Comparison of ENCODE assay signal across 8 cellular contexts in genomic region chr11:46391578-46392420, GRCh38. TPM values are rescaled to one million over a fixed set of nuclear protein-coding genes. Genes with fewer than 3 reads are reported as not detected.
A peak's percentile ranks its signal among the peaks of the same experiment; 100 is the strongest.
DNase-seq lines count a peak whose midpoint lies in the region; ATAC-seq, FAIRE-seq and TF ChIP-seq lines count a peak whose summit lies in the region.

CHRM4 (minus strand) TSS chr11:46391776; CDS start chr11:46386557, 5,219 bp downstream.

- no peak within 1 kb of the TSS for H2BK15ac ChIP-seq in H1 (ENCODE audit: low read length)

- CTCF ChIA-PET in H1 (lab: Charles Lee; ENCODE audit: partially characterized antibody), result interaction anchor here (0.6 to 7.7 kb wide), 22 partner anchors 8 to 309 kb away, joined by 3 to 124 read pairs (median 4); partner anchors contain the start of genes ARHGAP1 and ATG13

- no peak within 1 kb of the TSS; the same call in 1 of the 2 replicates for H3K18ac ChIP-seq in H1 (ENCODE audit: extremely low read depth, low read length)

- no peaks in the 10 kb centered on the region for H3K9me3 Mint-ChIP-seq in natural killer cell treated with Interleukin-12 subunit alpha and Interleukin-12 subunit beta and Interleukin-15 and Interleukin-18, amount 100 ng/mL, for 72 hours

- H3K27ac ChIP-seq in H1 (ENCODE audit: low read depth, low read length), result no peak within 1 kb of the TSS

- H3K4me1 Mint-ChIP-seq in natural killer cell treated with Interleukin-12 subunit alpha and Interleukin-12 subunit beta and Interleukin-15 and Interleukin-18, amount 100 ng/mL, for 72 hours (ENCODE audit: low read depth in 2 of 2), result peaks cover 11 to 27% of the 10 kb centered on the region in 2 donors

- peak; percentile 27 to 49; a peak in 3 of 4 replicates for TF ChIP-seq RAD21 in H1 (IDR thresholded peaks at IDR 0.05 in 1 of 2, conservative IDR thresholded peaks at IDR 0.05 in 1 of 2; ENCODE audit: low read depth in 2 of 2, low read length in 2 of 2)

- no peaks in the 10 kb centered on the region; a peak in 1 of 4 replicates for H3K9me3 ChIP-seq in H1 (ENCODE audit: insufficient read depth in 2 of 2, low read depth in 1 of 2, low read length in 1 of 2)

- no peaks in the 10 kb centered on the region for H3K79me2 ChIP-seq in H1 (ENCODE audit: control insufficient read depth in 1 of 2, insufficient read depth in 2 of 2, low read length in 2 of 2)

- TF ChIP-seq POLR2A in H1 (IDR thresholded peaks at IDR 0.05; ENCODE audit: control extremely low read depth in 1 of 2, low read depth in 2 of 2, low read length in 2 of 2), result no peak

- no peak within 1 kb of the TSS for H3K4ac ChIP-seq in H1 (replicated peaks; ENCODE audit: insufficient read length, low read depth, low read length)

- peak within 1 kb of the TSS; percentile 82 for H3K4me3 Mint-ChIP-seq in natural killer cell treated with Interleukin-12 subunit alpha and Interleukin-12 subunit beta and Interleukin-15 and Interleukin-18, amount 100 ng/mL, for 72 hours

- no peak within 1 kb of the TSS for H2AFZ ChIP-seq in H1 (ENCODE audit: low read length)

- no peak within 1 kb of the TSS for H2BK5ac ChIP-seq in H1 (ENCODE audit: low read depth, low read length)

- peaks cover 19 to 49% (median 40%) of the 10 kb centered on the region in 4 experiments for H3K27me3 ChIP-seq in H1 (replicated peaks in 1 of 4; ENCODE audit: control insufficient read depth in 3 of 4, extremely low read depth in 1 of 4, insufficient read depth in 3 of 4, low read length in 3 of 4)

- no peak within 1 kb of the TSS for H3K14ac ChIP-seq in H1 (ENCODE audit: insufficient read length)

- ATAC-seq in HG03045 (IDR thresholded peaks at IDR 0.05; ENCODE audit: unreplicated experiment) (peak; percentile 21), HG03378 (IDR thresholded peaks at IDR 0.05; ENCODE audit: unreplicated experiment) (no peak)
- peak; percentile 18 to 54 for ATAC-seq in natural killer cell treated with Interleukin-12 subunit alpha and Interleukin-12 subunit beta and Interleukin-15 and Interleukin-18, amount 100 ng/mL, for 72 hours

- H3K79me1 ChIP-seq in H1 (ENCODE audit: low read depth, low read length), result no peaks in the 10 kb centered on the region

- H3K4me2 ChIP-seq in H1 (ENCODE audit: insufficient read depth in 1 of 2, low read depth in 2 of 2, low read length in 2 of 2), result peak within 1 kb of the TSS; percentile 69 to 95

- peaks cover 0 to under 1% (median 0%) of the 10 kb centered on the region in 4 experiments; a peak in 1 of 8 replicates for H3K36me3 ChIP-seq in H1 (ENCODE audit: control insufficient read depth in 2 of 4, insufficient read depth in 4 of 4, low read length in 3 of 4)

- no peak within 1 kb of the TSS for H2BK20ac ChIP-seq in H1 (ENCODE audit: low read length)

- peaks cover 23% of the 10 kb centered on the region in 2 donors for H3K27me3 Mint-ChIP-seq in natural killer cell treated with Interleukin-12 subunit alpha and Interleukin-12 subunit beta and Interleukin-15 and Interleukin-18, amount 100 ng/mL, for 72 hours

- POLR2A ChIA-PET in H1 (lab: Charles Lee; ENCODE audit: partially characterized antibody), result interaction anchor here (1.0 to 4.9 kb wide), 9 partner anchors 8 to 271 kb away, joined by 3 to 35 read pairs (median 4); partner anchors contain the start of gene MDK

- H2BK12ac ChIP-seq in H1 (ENCODE audit: low read depth, low read length), result no peak within 1 kb of the TSS

- no peak within 1 kb of the TSS for H4K91ac ChIP-seq in H1 (replicated peaks; ENCODE audit: insufficient read length, low read length)

- TF ChIP-seq EP300 in H1 (IDR thresholded peaks at IDR 0.05; ENCODE audit: borderline replicate concordance in 1 of 2, low read depth in 2 of 2, low read length in 2 of 2), result no peak

- H3K9ac ChIP-seq in H1 (replicated peaks in 1 of 4; ENCODE audit: extremely low read depth in 1 of 4, low read depth in 3 of 4, low read length in 3 of 4), result no peak within 1 kb of the TSS

- H3K4me3 ChIP-seq in H1 (ENCODE audit: extremely low read depth in 1 of 4, insufficient read depth in 2 of 4, low read depth in 3 of 4, low read length in 4 of 4), result peak within 1 kb of the TSS; percentile 28 to 62 (median 50)

- H3K4me1 ChIP-seq in H1 (replicated peaks in 1 of 4; ENCODE audit: control insufficient read depth in 3 of 4, insufficient read depth in 4 of 4, low read length in 3 of 4), result peaks cover 3 to 18% (median 16%) of the 10 kb centered on the region in 4 experiments

- peak; percentile 82 for DNase-seq in NCI-H345 (lab: John Stamatoyannopoulos, UW)
- no peak for DNase-seq in NCI-H345 treated with DMSO at 0.1 percent for 48 hours (lab: John Stamatoyannopoulos, UW; ENCODE audit: unreplicated experiment)
- DNase-seq in RPMI7951 (ENCODE audit: low read depth), result peak; percentile 28
- peak in 1 of 2 experiments; percentile 82 for DNase-seq in H1 (ENCODE audit: low read depth in 1 of 2, low spot score in 2 of 2)
- no peak for DNase-seq in natural killer cell treated with Interleukin-12 subunit alpha and Interleukin-12 subunit beta and Interleukin-15 and Interleukin-18, amount 100 ng/mL, for 72 hours (ENCODE audit: low spot score)
- DNase-seq in AML-193 (lab: John Stamatoyannopoulos, UW), result no peak

- no peak within 1 kb of the TSS for H3K27ac Mint-ChIP-seq in natural killer cell treated with Interleukin-12 subunit alpha and Interleukin-12 subunit beta and Interleukin-15 and Interleukin-18, amount 100 ng/mL, for 72 hours

- no peak within 1 kb of the TSS for H3K56ac ChIP-seq in H1 (replicated peaks; ENCODE audit: insufficient read length, low read depth, low read length)

- peaks cover 30% of the 10 kb centered on the region for H3K23me2 ChIP-seq in H1 (ENCODE audit: low read depth, low read length)

- 4% methylated on average over 30 of the region's 123 CpGs; no CpG with 5 or more reads in 1 of the 2 experiments for WGBS in H1 (ENCODE audit: extremely low coverage in 1 of 2, insufficient coverage in 1 of 2, insufficient read length in 1 of 2, insufficient replicate concordance in 2 of 2, low coverage in 1 of 2, low lambda C conversion rate in 2 of 2, missing lambda C conversion rate in 1 of 2), 2 experiments

- peak in 2 of 3 experiments; percentile 45 to 58; a peak in 3 of 4 replicates for TF ChIP-seq CTCF in H1 (IDR thresholded peaks at IDR 0.05; ENCODE audit: control extremely low read depth in 1 of 3, insufficient read depth in 1 of 3, low read depth in 1 of 3, low read length in 3 of 3)

- peak within 1 kb of the TSS; percentile 12 for H4K8ac ChIP-seq in H1 (ENCODE audit: extremely low read depth, insufficient read depth, low read length)

- no peaks in the 10 kb centered on the region for H3K36me3 Mint-ChIP-seq in natural killer cell treated with Interleukin-12 subunit alpha and Interleukin-12 subunit beta and Interleukin-15 and Interleukin-18, amount 100 ng/mL, for 72 hours

- no peak within 1 kb of the TSS for H3K23ac ChIP-seq in H1 (ENCODE audit: insufficient read length)

- H4K5ac ChIP-seq in H1 (ENCODE audit: insufficient read length, low read depth, low read length), result no peak within 1 kb of the TSS

- H4K20me1 ChIP-seq in H1 (replicated peaks in 1 of 2; ENCODE audit: control insufficient read depth in 1 of 2, insufficient read depth in 2 of 2, low read length in 2 of 2), result peaks cover 1 to 14% of the 10 kb centered on the region in 2 experiments

- H2AK5ac ChIP-seq in H1 (ENCODE audit: low read depth, low read length), result no peak within 1 kb of the TSS

- FAIRE-seq in H1 (lab: Jason Lieb, UNC), result no peak

- no peak within 1 kb of the TSS for H2BK120ac ChIP-seq in H1 (replicated peaks; ENCODE audit: low read depth, low read length)

TF ChIP-seq in H1, 55 proteins besides CTCF, POLR2A, EP300 and RAD21:
- TF ChIP-seq CEBPB (IDR thresholded peaks at IDR 0.05; ENCODE audit: low read depth, low read length) (no peak), BACH1 (IDR thresholded peaks at IDR 0.05; ENCODE audit: low read length) (0 out of 2 replicates have a peak, but pooled peaks have one; percentile 13)

RNA-seq across cellular contexts. Expression of gene CHRM4, which starts in this region (rescaled TPM):
- 0.49 TPM in 1 of 2 replicates, not detected in the other for total RNA-seq in RPMI7951 (2014; rRNA removed; shearing (Covaris generic))
- total RNA-seq in H1 (2021; fragmentation: NEBNext Ultra II Directional; extraction: Animal tissue kit (Norgen Biotek cat#: 25700)), result 0.63 and 1.1 TPM in 2 replicates
- polyA plus RNA-seq in H1 (2011; rRNA removed), result 1.3 and 2.2 TPM in 2 replicates
- polyA plus RNA-seq in H1 (2011; cell fraction: cytosol; rRNA removed), result 0.98 TPM
- polyA plus RNA-seq in H1 (2011; cell fraction: nucleus; rRNA removed), result 1.1 TPM
- polyA plus RNA-seq in H1 (2012, experiment 1 of 2), result 0.30 to 1.0 TPM (median 0.96 TPM) in 4 replicates
- polyA plus RNA-seq in H1 (2012, experiment 2 of 2), result 0.66 TPM
- 0.73 TPM for polyA plus RNA-seq in H1 (2013, experiment 1 of 2)
- polyA plus RNA-seq in H1 (2013, experiment 2 of 2), result 0.68 TPM
- polyA minus RNA-seq in H1 (2011; rRNA and poly(A)+ RNA removed), result 1.6 and 1.9 TPM in 2 replicates
- polyA minus RNA-seq in H1 (2011; cell fraction: cytosol; rRNA and poly(A)+ RNA removed), result not detected
- 1.1 TPM for polyA minus RNA-seq in H1 (2011; cell fraction: nucleus; rRNA and poly(A)+ RNA removed)
- under 1 TPM; 0.75 to 0.81 TPM for total RNA-seq in natural killer cell treated with Interleukin-12 subunit alpha and Interleukin-12 subunit beta and Interleukin-15 and Interleukin-18, amount 100 ng/mL, for 72 hours

Comparison
In these comparisons a context has a peak if more than half of its experiments do, and no peak if none do; other contexts are left out.
1. Peak in DNase-seq in RPMI7951; RNA of the gene not detected or under 1 TPM.
2. Peak in ATAC-seq in natural killer cell treated with Interleukin-12 subunit alpha and Interleukin-12 subunit beta and Interleukin-15 and Interleukin-18, amount 100 ng/mL, for 72 hours; RNA of the gene not detected or under 1 TPM.